In the genomic region with DNA sequence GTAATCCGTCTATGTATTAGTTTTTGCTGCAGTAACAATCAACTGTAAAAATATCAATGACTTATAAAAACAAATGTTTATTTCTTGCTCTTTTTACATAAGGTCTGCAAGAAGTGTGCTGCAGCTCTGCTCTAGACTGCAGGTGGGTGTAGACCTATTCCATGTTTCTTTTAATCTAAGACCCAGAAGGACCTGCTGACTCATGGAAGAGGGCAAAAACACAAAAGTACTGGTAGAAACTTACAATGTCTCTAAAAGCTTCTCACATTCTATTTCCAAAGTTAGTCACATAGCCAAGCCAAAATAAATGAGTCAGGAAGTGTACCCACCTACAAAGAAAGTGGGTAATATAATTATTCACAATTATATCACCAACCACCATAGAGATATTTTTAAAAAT, we compare ENCODE assay signal across 23 cellular contexts.
"Had no signal": no experiment of that assay in that cellular context is flagged by ENCODE, and none has a peak within 500 bp of the region (broad histone marks: within the 10 kb centered on the region; RNA-seq: fewer than 3 reads in every experiment).

No MANE protein-coding gene starts in this region.

- ATAC-seq: foreskin keratinocyte, gastroesophageal sphincter, heart left ventricle, left cardiac atrium, left lung, left ventricle myocardium superior, lower lobe of right lung, mucosa of descending colon had no signal

- H3K27me3 ChIP-seq: dorsolateral prefrontal cortex, esophagus muscularis mucosa, foreskin keratinocyte, gastroesophageal sphincter, heart left ventricle, hepatocyte, left lung had no signal

- H3K36me3 ChIP-seq: esophagus muscularis mucosa, gastroesophageal sphincter, heart left ventricle, left lung, lower lobe of right lung had no signal

- H3K79me2 ChIP-seq: hepatocyte had no signal

- H3K27ac Mint-ChIP-seq: immature natural killer cell, mesothelial cell of epicardium, naive B cell had no signal

- FAIRE-seq: colon, endothelial cell of umbilical vein had no signal

- H3K9me3 ChIP-seq: esophagus muscularis mucosa, gastroesophageal sphincter, heart left ventricle, left lung, lower lobe of right lung, mucosa of descending colon had no signal

- H3K27ac ChIP-seq: coronary artery, dorsolateral prefrontal cortex, esophagus muscularis mucosa, foreskin keratinocyte, gastroesophageal sphincter, heart left ventricle, hepatocyte, left lung, lower lobe of right lung had no signal

- H3K4me2 ChIP-seq: hepatocyte had no signal

- H3K4me3 Mint-ChIP-seq: immature natural killer cell, mesothelial cell of epicardium, naive B cell had no signal

- H3K4me1 Mint-ChIP-seq: immature natural killer cell, naive B cell had no signal

- H3K4me3 ChIP-seq: coronary artery, dorsolateral prefrontal cortex, esophagus muscularis mucosa, gastroesophageal sphincter, heart left ventricle, hepatocyte, left lung, lower lobe of right lung, mucosa of descending colon had no signal

- H3K27me3 Mint-ChIP-seq: naive B cell had no signal

- H3K4me1 ChIP-seq: esophagus muscularis mucosa, foreskin keratinocyte, gastroesophageal sphincter, heart left ventricle, left lung, lower lobe of right lung had no signal

- DNase-seq: dermis blood vessel endothelial cell; dorsolateral prefrontal cortex; effector CD4-positive, alpha-beta T cell; effector memory CD4-positive, alpha-beta T cell; foreskin keratinocyte; heart left ventricle; hypothalamus; immature natural killer cell; islet precursor cell; left cardiac atrium; left lung; left ventricle myocardium superior; lower lobe of right lung; mesenchymal stem cell; mucosa of descending colon; naive B cell had no signal

- H3K36me3 Mint-ChIP-seq: naive B cell had no signal

- H2AFZ ChIP-seq: hepatocyte had no signal
